In genomic region chr5:135491038-135491551, GRCh38 we compare ENCODE assay signal across 29 cellular contexts. TPM values are rescaled to one million over a fixed set of nuclear protein-coding genes. Genes with fewer than 3 reads are reported as not detected.
DNase-seq lines count a peak whose midpoint lies in the region; ATAC-seq and TF ChIP-seq lines count a peak whose summit lies in the region.
"Had no signal": no experiment of that assay in that cellular context is flagged by ENCODE, and none has a peak within 500 bp of the region (broad histone marks: within the 10 kb centered on the region; RNA-seq: fewer than 3 reads in every experiment).

No MANE protein-coding gene starts in this region.

- H2AFZ ChIP-seq in hepatocyte, result no peak overlapping the region
- H2AFZ ChIP-seq in parathyroid adenoma, result no peak overlapping the region

- H3K27ac ChIP-seq in RWPE1 (peak overlapping the region; percentile 98), hepatocyte (no peak overlapping the region), parathyroid adenoma (no peak overlapping the region)
- H3K27ac ChIP-seq: coronary artery, gastrocnemius medialis, HL-60, ovary had no signal

- 21% methylated on average over 14 of the region's 14 CpGs for WGBS in hepatocyte (ENCODE audit: low lambda C conversion rate, missing lambda C conversion rate)

- peak; percentile 69 for DNase-seq in H7
- DNase-seq in RWPE1 (ENCODE audit: low spot score), result no peak
- DNase-seq in hepatocyte (ENCODE audit: low spot score), result no peak
- no peak for DNase-seq in natural killer cell
- DNase-seq: activated CD4-positive, alpha-beta T cell treated with anti-CD3 and anti-CD28 coated beads for 1 hour; activated CD8-positive, alpha-beta memory T cell treated with anti-CD3 and anti-CD28 coated beads for 24 hours; activated gamma-delta T cell; C1 segment of cervical spinal cord; DND-41; gastrocnemius medialis; hippocampal formation; IMR-90; naive B cell; NCI-H1048; ovary; stimulated activated CD4-positive, alpha-beta T cell treated with anti-CD3 and anti-CD28 coated beads, Interleukin-12 subunit alpha, Interleukin-12 subunit beta, amount 100 ng/mL, for 4 hours; stimulated activated CD4-positive, alpha-beta T cell treated with anti-CD3 and anti-CD28 coated beads, Interleukin-4, amount 100 ng/mL, for 1 hour; T-helper 17 cell had no signal

- H3K27ac Mint-ChIP-seq in natural killer cell, result no peak overlapping the region
- H3K27ac Mint-ChIP-seq: mesothelial cell of epicardium, T-helper 17 cell had no signal

- H3K4me2 ChIP-seq in hepatocyte, result peak overlapping the region; percentile 75
- peak overlapping the region; percentile 18 for H3K4me2 ChIP-seq in parathyroid adenoma (ENCODE audit: low read length)

- no peaks in the 10 kb centered on the region for H3K36me3 ChIP-seq in H7 (replicated peaks; ENCODE audit: control insufficient read depth, insufficient read depth, low read length)
- H3K36me3 ChIP-seq in hepatocyte (replicated peaks; ENCODE audit: insufficient read depth, low read depth), result no peaks in the 10 kb centered on the region
- H3K36me3 ChIP-seq in parathyroid adenoma (ENCODE audit: control insufficient read depth, insufficient read depth, low read length), result no peaks in the 10 kb centered on the region
- H3K36me3 ChIP-seq: gastrocnemius medialis, ovary had no signal

- 0 out of 2 replicates have a peak overlapping the region, but pooled peaks have one; percentile 21 for H3K4me3 ChIP-seq in H7 (ENCODE audit: insufficient read depth, low read depth, low read length)
- no peak overlapping the region for H3K4me3 ChIP-seq in hepatocyte
- H3K4me3 ChIP-seq in parathyroid adenoma (ENCODE audit: low read depth, low read length), result no peak overlapping the region
- H3K4me3 ChIP-seq: coronary artery, ovary had no signal

- TF ChIP-seq CTCF in RWPE1 (conservative IDR thresholded peaks at IDR 0.05; ENCODE audit: low read depth) (no peak), hepatocyte (IDR thresholded peaks at IDR 0.05; ENCODE audit: poor library complexity) (no peak), parathyroid adenoma (IDR thresholded peaks at IDR 0.05) (no peak), natural killer cell (IDR thresholded peaks at IDR 0.05) (no peak)

- CTCF ChIA-PET in RWPE1 (lab: Yijun Ruan, JAX), result interaction anchor here (0.5 to 1.5 kb wide), 6 partner anchors 12 to 155 kb away, joined by 3 to 10 read pairs (median 4); no protein-coding TSS in a partner anchor

- intact Hi-C loops in natural killer cell (cut with micrococcal nuclease), result no loop called here

- peaks cover 0 to 5% of the 10 kb centered on the region in 2 donors for H3K4me1 Mint-ChIP-seq in natural killer cell

- no peaks in the 10 kb centered on the region for H3K79me2 ChIP-seq in hepatocyte
- H3K79me2 ChIP-seq in parathyroid adenoma, result no peaks in the 10 kb centered on the region

- H3K9me3 Mint-ChIP-seq in natural killer cell, result no peaks in the 10 kb centered on the region
- H3K9me3 Mint-ChIP-seq: mesothelial cell of epicardium had no signal

- H3K9ac ChIP-seq in parathyroid adenoma, result no peak overlapping the region

- H3K4me1 ChIP-seq in hepatocyte (ENCODE audit: insufficient read depth) (peaks cover 34% of the 10 kb centered on the region), parathyroid adenoma (peaks cover 14% of the 10 kb centered on the region)

- POLR2A ChIA-PET in RWPE1 (lab: Yijun Ruan, JAX; ENCODE audit: low non-redundant PET), result interaction anchor here (0.7 kb wide), 1 partner anchor 691 kb away, joined by 3 read pairs; no protein-coding TSS in a partner anchor

- H3K27me3 ChIP-seq in H7 (ENCODE audit: control insufficient read depth, insufficient read depth, low read length) (peaks cover 93% of the 10 kb centered on the region), hepatocyte (peaks cover 82% of the 10 kb centered on the region), parathyroid adenoma (ENCODE audit: control insufficient read depth, insufficient read depth, low read length) (peaks cover 4% of the 10 kb centered on the region)
- H3K27me3 ChIP-seq: ovary had no signal

- H3K9me3 ChIP-seq in hepatocyte (ENCODE audit: low read depth) (no peaks in the 10 kb centered on the region), parathyroid adenoma (ENCODE audit: control insufficient read depth, low read length) (no peaks in the 10 kb centered on the region)
- H3K9me3 ChIP-seq: gastrocnemius medialis, ovary had no signal

- peaks cover 58 to 61% of the 10 kb centered on the region in 2 donors for H3K27me3 Mint-ChIP-seq in natural killer cell (ENCODE audit: low read depth in 2 of 2)

- no peak for ATAC-seq in GM18867 (IDR thresholded peaks at IDR 0.05; ENCODE audit: unreplicated experiment)
- ATAC-seq in GM19463 (IDR thresholded peaks at IDR 0.05; ENCODE audit: unreplicated experiment), result no peak
- ATAC-seq in natural killer cell, result no peak
- ATAC-seq: gastrocnemius medialis, SK-N-SH treated with all-trans-retinoic acid at 6 μM for 48 hours, T-helper 17 cell had no signal

- H3K36me3 Mint-ChIP-seq in natural killer cell, result no peaks in the 10 kb centered on the region
- H3K36me3 Mint-ChIP-seq: mesothelial cell of epicardium had no signal

- no peak overlapping the region for H3K4me3 Mint-ChIP-seq in natural killer cell

- no peaks in the 10 kb centered on the region for H3K9me2 ChIP-seq in hepatocyte (replicated peaks; ENCODE audit: insufficient read depth)

- H4K20me1 ChIP-seq in hepatocyte (ENCODE audit: insufficient read depth, poor library complexity, severe bottlenecking), result no peaks in the 10 kb centered on the region

RNA-seq across cellular contexts. Expression of gene TIFAB, which starts 38.9 kb away (rescaled TPM):
- total RNA-seq in H7 (2014; rRNA removed; shearing (Covaris generic)), result not detected in 2 replicates
- not detected in 2 replicates for total RNA-seq in hepatocyte
- polyA plus RNA-seq in hepatocyte, result not detected in 2 replicates
- total RNA-seq in natural killer cell, result under 1 TPM in 2 of 3 donors, not detected in 1; 0.05 to 0.21 TPM
- total RNA-seq: astrocyte, cardiac septum, gastrocnemius medialis, IMR-90, mesothelial cell of epicardium had no signal
- polyA plus RNA-seq: IMR-90 had no signal

RNA-seq across cellular contexts. Expression of gene DCANP1, which starts 43.9 kb away (rescaled TPM):
- total RNA-seq in H7 (2014; rRNA removed; shearing (Covaris generic)), result not detected in 2 replicates
- total RNA-seq in hepatocyte (not detected in 2 replicates), natural killer cell (under 1 TPM in 1 of 3 donors, not detected in 2; 0.07 TPM)
- polyA plus RNA-seq in hepatocyte, result not detected in 2 replicates
- total RNA-seq: astrocyte, cardiac septum, gastrocnemius medialis, IMR-90, mesothelial cell of epicardium had no signal
- polyA plus RNA-seq: IMR-90, liver, ovary had no signal

RNA-seq across cellular contexts. Expression of gene NEUROG1, which starts 44.7 kb away (rescaled TPM):
- not detected in 2 replicates for total RNA-seq in H7 (2014; rRNA removed; shearing (Covaris generic))
- total RNA-seq in hepatocyte (not detected in 2 replicates), natural killer cell (not detected)
- polyA plus RNA-seq in hepatocyte, result not detected in 2 replicates
- total RNA-seq: astrocyte, cardiac septum, gastrocnemius medialis, IMR-90, liver, mesothelial cell of epicardium, ovary, subcutaneous adipose tissue, T-helper 17 cell had no signal
- polyA plus RNA-seq: IMR-90, liver had no signal
